22 cellular contexts compared by ENCODE assay signal in the genomic region with DNA sequence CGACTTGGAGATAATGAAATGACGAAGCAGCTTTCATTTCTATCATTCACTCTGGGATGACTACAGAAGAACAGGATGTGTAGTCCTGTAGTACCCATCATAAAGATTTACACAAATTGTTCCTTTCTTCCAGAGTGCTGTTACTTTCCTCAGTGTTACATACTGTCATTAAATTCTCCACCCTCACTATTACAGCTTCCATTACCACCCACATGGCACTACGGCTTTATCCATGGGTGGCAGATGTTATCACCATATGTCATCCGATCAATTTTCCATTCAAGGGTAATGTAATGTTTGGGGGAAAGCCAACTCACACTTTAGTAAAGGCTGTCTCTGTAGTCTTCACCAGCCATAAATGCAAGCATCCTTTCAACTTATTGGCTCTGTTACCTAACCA. TPM values are rescaled to one million over a fixed set of nuclear protein-coding genes. Genes with fewer than 3 reads are reported as not detected.
DNase-seq lines count a peak whose midpoint lies in the region; ATAC-seq, FAIRE-seq and TF ChIP-seq lines count a peak whose summit lies in the region.
"Had no signal": no experiment of that assay in that cellular context is flagged by ENCODE, and none has a peak within 500 bp of the region (broad histone marks: within the 10 kb centered on the region; RNA-seq: fewer than 3 reads in every experiment).

No MANE protein-coding gene starts in this region.

- no peak overlapping the region for H3K27ac Mint-ChIP-seq in stimulated activated naive B cell treated with anti-CD40 and anti-IgM and Interleukin-4, amounts not matched to agents 10 μg/mL and 1 μg/mL and 100 μg/mL, for 72 hours
- no peak overlapping the region for H3K27ac Mint-ChIP-seq in activated CD4-positive, alpha-beta T cell treated with anti-CD3 and anti-CD28 coated beads, Interleukin-2, amount 10 ng/mL, durations not matched to agents 24 days and 14 days
- H3K27ac Mint-ChIP-seq: CD14-positive monocyte had no signal

- DNase-seq in A673 (ENCODE audit: low spot score), result peak; percentile 98
- DNase-seq in NCI-H1105 (lab: John Stamatoyannopoulos, UW), result peak; percentile 82
- peak; percentile 99 for DNase-seq in NCI-H2171 treated with DMSO at 0.1 percent for 48 hours (lab: John Stamatoyannopoulos, UW)
- peak; percentile 52 for DNase-seq in SK-N-DZ (ENCODE audit: low spot score)
- no peak for DNase-seq in stimulated activated naive B cell treated with anti-CD40 and anti-IgM and Interleukin-4, amounts not matched to agents 10 μg/mL and 1 μg/mL and 100 μg/mL, for 72 hours
- DNase-seq in activated CD4-positive, alpha-beta T cell treated with anti-CD3 and anti-CD28 coated beads, Interleukin-2, amount 10 ng/mL, durations not matched to agents 24 days and 14 days, result no peak
- no peak for DNase-seq in GM12891 (ENCODE audit: insufficient read length, low spot score)
- DNase-seq: activated CD4-positive, alpha-beta T cell treated with anti-CD3 and anti-CD28 coated beads for 48 hours; activated naive CD4-positive, alpha-beta T cell treated with anti-CD3 and anti-CD28 coated beads, Interleukin-2, amount 50 U/mL, for 16 hours; activated T-cell treated with anti-CD3 and anti-CD28 coated beads for 4 hours; cortex of kidney; foreskin melanocyte; NCI-H2029; sigmoid colon; stimulated activated CD4-positive, alpha-beta T cell treated with anti-CD3 and anti-CD28 coated beads, Interleukin-1b, Interleukin-23, amount 100 ng/mL, for 48 hours had no signal

- peak overlapping the region; percentile 20 for H3K4me3 ChIP-seq in A673 (ENCODE audit: low read depth, low read length, poor library complexity, severe bottlenecking)
- H3K4me3 ChIP-seq: sigmoid colon, SJCRH30 had no signal

- no peak for ATAC-seq in GM19463 (IDR thresholded peaks at IDR 0.05; ENCODE audit: unreplicated experiment)
- ATAC-seq in stimulated activated naive B cell treated with anti-CD40 and anti-IgM and Interleukin-4, amounts not matched to agents 10 μg/mL and 1 μg/mL and 100 μg/mL, for 72 hours (replicated peaks), result no peak
- ATAC-seq: left lobe of liver had no signal

- H3K27me3 ChIP-seq in A673 (replicated peaks; ENCODE audit: insufficient read depth, low read depth, low read length, poor library complexity), result no peaks in the 10 kb centered on the region
- H3K27me3 ChIP-seq: neutrophil, sigmoid colon, SJCRH30 had no signal

- no peaks in the 10 kb centered on the region for H3K36me3 ChIP-seq in A673 (ENCODE audit: insufficient read depth, low read length, poor library complexity, severe bottlenecking)
- H3K36me3 ChIP-seq: neutrophil, sigmoid colon, SJCRH30 had no signal

- no peak for TF ChIP-seq CTCF in A673 (conservative IDR thresholded peaks at IDR 0.05; ENCODE audit: low read depth, low read length)

- H3K4me1 Mint-ChIP-seq in stimulated activated naive B cell treated with anti-CD40 and anti-IgM and Interleukin-4, amounts not matched to agents 10 μg/mL and 1 μg/mL and 100 μg/mL, for 72 hours, result no peaks in the 10 kb centered on the region
- H3K4me1 Mint-ChIP-seq in activated CD4-positive, alpha-beta T cell treated with anti-CD3 and anti-CD28 coated beads, Interleukin-2, amount 10 ng/mL, durations not matched to agents 24 days and 14 days, result no peaks in the 10 kb centered on the region
- H3K4me1 Mint-ChIP-seq: CD14-positive monocyte had no signal

- FAIRE-seq in GM12891 (lab: Jason Lieb, UNC), result no peak
- FAIRE-seq: urothelium cell line had no signal

- H3K27me3 Mint-ChIP-seq in stimulated activated naive B cell treated with anti-CD40 and anti-IgM and Interleukin-4, amounts not matched to agents 10 μg/mL and 1 μg/mL and 100 μg/mL, for 72 hours, result no peaks in the 10 kb centered on the region
- no peaks in the 10 kb centered on the region for H3K27me3 Mint-ChIP-seq in activated CD4-positive, alpha-beta T cell treated with anti-CD3 and anti-CD28 coated beads, Interleukin-2, amount 10 ng/mL, durations not matched to agents 24 days and 14 days

- H3K27ac ChIP-seq in A673 (ENCODE audit: low read depth, low read length, poor library complexity, severe bottlenecking), result peak overlapping the region; percentile 71
- H3K27ac ChIP-seq: neutrophil, sigmoid colon, SJCRH30 had no signal

- no TSS peak for BruUV-seq in A673 (replicated peaks; lab: Mats Ljungman, UMichigan)

- POLR2A ChIA-PET in A673 (lab: Charles Lee; ENCODE audit: low non-redundant PET), result no interaction called here

- H3K9me3 ChIP-seq in A673 (ENCODE audit: low read depth, low read length, poor library complexity, severe bottlenecking), result peaks cover 7% of the 10 kb centered on the region
- H3K9me3 ChIP-seq: neutrophil, sigmoid colon, SJCRH30 had no signal

- no peak for TF ChIP-seq POLR2A in GM12891 (IDR thresholded peaks at IDR 0.05; ENCODE audit: low read depth, low read length)

- no peak overlapping the region for H3K4me3 Mint-ChIP-seq in stimulated activated naive B cell treated with anti-CD40 and anti-IgM and Interleukin-4, amounts not matched to agents 10 μg/mL and 1 μg/mL and 100 μg/mL, for 72 hours
- no peak overlapping the region for H3K4me3 Mint-ChIP-seq in activated CD4-positive, alpha-beta T cell treated with anti-CD3 and anti-CD28 coated beads, Interleukin-2, amount 10 ng/mL, durations not matched to agents 24 days and 14 days
- H3K4me3 Mint-ChIP-seq: CD14-positive monocyte had no signal

- H3K4me1 ChIP-seq in A673 (ENCODE audit: insufficient read depth, low read length, poor library complexity, severe bottlenecking), result peaks cover 26% of the 10 kb centered on the region
- H3K4me1 ChIP-seq: sigmoid colon, SJCRH30 had no signal

- CTCF ChIA-PET in A673 (lab: Charles Lee), result interaction anchor here (0.6 kb wide), 1 partner anchor 12 kb away, joined by 3 read pairs; no protein-coding TSS in a partner anchor

- intact Hi-C loops in A673 (cut with micrococcal nuclease; ENCODE audit: unreplicated experiment), result loop anchor here (5.0 kb wide), 1 partner anchor 170 kb away; no protein-coding TSS in a partner anchor
- intact Hi-C loops in activated CD4-positive, alpha-beta T cell treated with anti-CD3 and anti-CD28 coated beads, Interleukin-2, amount 10 ng/mL, durations not matched to agents 24 days and 14 days (cut with micrococcal nuclease), result no loop called here

- peaks cover 0 to 3% of the 10 kb centered on the region in 2 donors for H3K9me3 Mint-ChIP-seq in stimulated activated naive B cell treated with anti-CD40 and anti-IgM and Interleukin-4, amounts not matched to agents 10 μg/mL and 1 μg/mL and 100 μg/mL, for 72 hours
- no peaks in the 10 kb centered on the region for H3K9me3 Mint-ChIP-seq in activated CD4-positive, alpha-beta T cell treated with anti-CD3 and anti-CD28 coated beads, Interleukin-2, amount 10 ng/mL, durations not matched to agents 24 days and 14 days

- no peaks in the 10 kb centered on the region for H3K36me3 Mint-ChIP-seq in stimulated activated naive B cell treated with anti-CD40 and anti-IgM and Interleukin-4, amounts not matched to agents 10 μg/mL and 1 μg/mL and 100 μg/mL, for 72 hours
- no peaks in the 10 kb centered on the region for H3K36me3 Mint-ChIP-seq in activated CD4-positive, alpha-beta T cell treated with anti-CD3 and anti-CD28 coated beads, Interleukin-2, amount 10 ng/mL, durations not matched to agents 24 days and 14 days (ENCODE audit: low read depth)
- H3K36me3 Mint-ChIP-seq: CD14-positive monocyte had no signal

TF ChIP-seq in GM12891, 5 proteins besides CTCF, POLR2A, EP300 and RAD21:
- TF ChIP-seq SPI1 (IDR thresholded peaks at IDR 0.05; ENCODE audit: low read depth, low read length), result no peak
TF ChIP-seq in GM12891: peak in this region for 0.

RNA-seq across cellular contexts. Expression of gene CSRNP3, which starts 7.1 kb away (rescaled TPM):
- 39.5 and 47.7 TPM in 2 replicates for total RNA-seq in A673 (2021)
- polyA plus RNA-seq in SK-N-DZ (2014; cell fraction: cytosol; rRNA removed), result 2.4 and 2.7 TPM in 2 replicates
- 5.1 and 8.6 TPM in 2 replicates for polyA plus RNA-seq in SK-N-DZ (2014; cell fraction: nucleus; rRNA removed)
- not detected in 2 replicates for total RNA-seq in activated CD4-positive, alpha-beta T cell treated with anti-CD3 and anti-CD28 coated beads, Interleukin-2, amount 10 ng/mL, durations not matched to agents 24 days and 14 days
- polyA plus RNA-seq in GM12891 (2012; ENCODE audit: low read depth, missing spikeins), result 0.05 TPM
- total RNA-seq: HT1080 had no signal
- polyA plus RNA-seq: CD14-positive monocyte had no signal

Comparison
In these comparisons a context has a peak if more than half of its experiments do, and no peak if none do; other contexts are left out.
1. DNase-seq: peak in A673 (single experiment), NCI-H1105 (single experiment), NCI-H2171 treated with DMSO at 0.1 percent for 48 hours (single experiment) and SK-N-DZ (single experiment); none in stimulated activated naive B cell treated with anti-CD40 and anti-IgM and Interleukin-4, amounts not matched to agents 10 μg/mL and 1 μg/mL and 100 μg/mL, for 72 hours (single experiment), activated CD4-positive, alpha-beta T cell treated with anti-CD3 and anti-CD28 coated beads, Interleukin-2, amount 10 ng/mL, durations not matched to agents 24 days and 14 days (single experiment) and GM12891 (single experiment).
2. RNA of gene CSRNP3, which starts 7.1 kb away (total RNA-seq): 39.5 to 47.7 TPM in A673; not detected in activated CD4-positive, alpha-beta T cell treated with anti-CD3 and anti-CD28 coated beads, Interleukin-2, amount 10 ng/mL, durations not matched to agents 24 days and 14 days; every median in the first group is over 10 times any median in the second.